In the genomic region with DNA sequence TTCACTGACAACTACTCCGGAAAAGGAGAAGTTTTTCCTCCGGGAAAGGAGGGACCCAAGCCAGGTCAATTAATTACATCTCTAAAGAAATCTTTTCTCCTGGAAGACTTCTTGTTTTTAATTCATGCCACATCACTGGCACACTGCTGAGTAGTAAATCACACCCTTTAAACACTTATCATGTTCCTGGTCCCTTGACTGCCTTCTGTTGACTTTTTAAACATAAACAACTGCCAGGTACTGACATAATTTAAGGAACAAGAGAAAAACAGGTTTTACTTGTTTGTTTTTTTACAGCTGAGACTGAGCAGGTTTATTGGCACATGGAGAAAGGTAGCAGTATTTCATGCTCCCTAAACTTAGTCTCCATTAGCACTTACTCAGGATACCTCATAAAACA, we compare ENCODE assay signal across 8 cellular contexts.
A peak's percentile ranks its signal among the peaks of the same experiment; 100 is the strongest.
DNase-seq lines count a peak whose midpoint lies in the region; FAIRE-seq and TF ChIP-seq lines count a peak whose summit lies in the region.
"Not testable (repeated sequence)": the region's sequence is repeated elsewhere in the genome, so short reads cannot be mapped to it uniquely, and the experiment has no call there.

No MANE protein-coding gene starts in this region.

- H4K91ac ChIP-seq in neuronal stem cell (ENCODE audit: low read depth, low read length, poor library complexity): not testable (repeated sequence)

- H3K36me3 ChIP-seq in SK-N-MC (ENCODE audit: insufficient read depth, low read length); neuronal stem cell (replicated peaks in 1 of 2; ENCODE audit: control insufficient read depth in 2 of 2, insufficient read depth in 2 of 2, low read length in 2 of 2); stomach: not testable (repeated sequence)

- CTCF ChIA-PET in Calu3 (lab: Charles Lee): not testable (repeated sequence)

- not testable (repeated sequence) for TF ChIP-seq POLR2A in stomach (IDR thresholded peaks at IDR 0.05)

- FAIRE-seq in endometrium (lab: Jason Lieb, UNC): peak; percentile 66

- peak overlapping the region; percentile 44 for H3K27ac Mint-ChIP-seq in Calu3 (ENCODE audit: unreplicated experiment)

- not testable (repeated sequence) for H3K27me3 Mint-ChIP-seq in Calu3 (ENCODE audit: unreplicated experiment)

- not testable (repeated sequence) for H3K9me3 ChIP-seq in SK-N-MC (ENCODE audit: low read depth, low read length); neuronal stem cell (replicated peaks in 1 of 2; ENCODE audit: control insufficient read depth in 2 of 2, insufficient read depth in 1 of 2, low read depth in 1 of 2, low read length in 2 of 2); stomach

- not testable (repeated sequence) for DNase-seq in Calu3; SK-N-MC (ENCODE audit: low read depth, low spot score); neuronal stem cell (ENCODE audit: low spot score); stomach
- DNase-seq in LoVo (ENCODE audit: low spot score) (peak; percentile 1), NCI-H510A treated with DMSO at 0.1 percent for 48 hours (lab: John Stamatoyannopoulos, UW) (peak; percentile 85), left kidney (ENCODE audit: low read depth, low spot score) (peak; percentile 82)

- H2BK12ac ChIP-seq in neuronal stem cell (ENCODE audit: low read length): not testable (repeated sequence)

- not testable (repeated sequence) for TF ChIP-seq EP300 in stomach (IDR thresholded peaks at IDR 0.05)

- intact Hi-C loops in Calu3 (cut with micrococcal nuclease; ENCODE audit: unreplicated experiment); stomach (cut with DNase I; ENCODE audit: low total_unique reads): not testable (repeated sequence)

- not testable (repeated sequence) for H3K9ac ChIP-seq in SK-N-MC (ENCODE audit: insufficient read length); neuronal stem cell (ENCODE audit: low read depth, low read length, poor library complexity)

- H3K4me1 ChIP-seq in neuronal stem cell (ENCODE audit: control insufficient read depth in 2 of 2, insufficient read depth in 1 of 2, low read depth in 1 of 2, low read length in 2 of 2): not testable (repeated sequence)
- peaks cover 0 to 18% (median 14%) of the 10 kb centered on the region in 4 donors for H3K4me1 ChIP-seq in stomach

- not testable (repeated sequence) for H2BK15ac ChIP-seq in neuronal stem cell (ENCODE audit: low read length)

- not testable (repeated sequence) for H3K27me3 ChIP-seq in neuronal stem cell (ENCODE audit: control insufficient read depth in 3 of 3, insufficient read depth in 3 of 3, low read depth in 1 of 3, low read length in 3 of 3); stomach

- H3K4me2 ChIP-seq in neuronal stem cell (ENCODE audit: insufficient read depth, low read length, poor library complexity, severe bottlenecking): not testable (repeated sequence)

- not testable (repeated sequence) for H3K79me1 ChIP-seq in neuronal stem cell (ENCODE audit: low read depth, low read length)

- not testable (repeated sequence) for H2BK120ac ChIP-seq in neuronal stem cell (ENCODE audit: low read depth, low read length)

- H3K14ac ChIP-seq in neuronal stem cell (ENCODE audit: low read length): not testable (repeated sequence)

- H3K18ac ChIP-seq in neuronal stem cell (ENCODE audit: low read length): not testable (repeated sequence)

- H3K4me1 Mint-ChIP-seq in Calu3 (ENCODE audit: low read depth, unreplicated experiment): not testable (repeated sequence)

- H3K9me3 Mint-ChIP-seq in Calu3 (ENCODE audit: low read depth, unreplicated experiment): not testable (repeated sequence)

- not testable (repeated sequence) for H4K8ac ChIP-seq in neuronal stem cell (ENCODE audit: low read depth, low read length)

- BruUV-seq in Calu3 (replicated peaks; lab: Mats Ljungman, UMichigan): not testable (repeated sequence)

- peak overlapping the region; percentile 36; the same call in 1 of the 2 replicates for H3K4me3 ChIP-seq in SK-N-MC
- not testable (repeated sequence) for H3K4me3 ChIP-seq in neuronal stem cell (ENCODE audit: low read length in 2 of 2); stomach

- not testable (repeated sequence) for H2BK5ac ChIP-seq in neuronal stem cell (ENCODE audit: low read length)

- not testable (repeated sequence) for H3K23ac ChIP-seq in neuronal stem cell (ENCODE audit: low read depth, low read length, poor library complexity)

- WGBS in neuronal stem cell (ENCODE audit: extremely low coverage in 2 of 2, insufficient read length in 2 of 2, insufficient replicate concordance in 1 of 2), 2 donors: no CpG with 5 or more reads among the region's 2 CpGs
- WGBS in stomach, 5 donors: 16 to 27% (median 25%) methylated on average over 2 of the region's 2 CpGs

- not testable (repeated sequence) for H3K36me3 Mint-ChIP-seq in Calu3 (ENCODE audit: insufficient read depth, unreplicated experiment)

- H2AFZ ChIP-seq in neuronal stem cell (ENCODE audit: low read length): peak overlapping the region; percentile 11

- not testable (repeated sequence) for H3K4me3 Mint-ChIP-seq in Calu3 (ENCODE audit: low read depth, unreplicated experiment)

- peak overlapping the region; percentile 57; the same call in 1 of the 2 replicates for H3K27ac ChIP-seq in SK-N-MC
- not testable (repeated sequence) for H3K27ac ChIP-seq in neuronal stem cell (replicated peaks; ENCODE audit: low read length)
- H3K27ac ChIP-seq in stomach: peak overlapping the region in 3 of 5 donors; percentile 10 to 56 (median 52)

- H3K4ac ChIP-seq in neuronal stem cell (ENCODE audit: low read length): not testable (repeated sequence)

- not testable (repeated sequence) for TF ChIP-seq CTCF in Calu3 (IDR thresholded peaks at IDR 0.05; ENCODE audit: unreplicated experiment); stomach (IDR thresholded peaks at IDR 0.05)

- not testable (repeated sequence) for H2AK5ac ChIP-seq in neuronal stem cell (ENCODE audit: low read depth, low read length)
